In the genomic region with DNA sequence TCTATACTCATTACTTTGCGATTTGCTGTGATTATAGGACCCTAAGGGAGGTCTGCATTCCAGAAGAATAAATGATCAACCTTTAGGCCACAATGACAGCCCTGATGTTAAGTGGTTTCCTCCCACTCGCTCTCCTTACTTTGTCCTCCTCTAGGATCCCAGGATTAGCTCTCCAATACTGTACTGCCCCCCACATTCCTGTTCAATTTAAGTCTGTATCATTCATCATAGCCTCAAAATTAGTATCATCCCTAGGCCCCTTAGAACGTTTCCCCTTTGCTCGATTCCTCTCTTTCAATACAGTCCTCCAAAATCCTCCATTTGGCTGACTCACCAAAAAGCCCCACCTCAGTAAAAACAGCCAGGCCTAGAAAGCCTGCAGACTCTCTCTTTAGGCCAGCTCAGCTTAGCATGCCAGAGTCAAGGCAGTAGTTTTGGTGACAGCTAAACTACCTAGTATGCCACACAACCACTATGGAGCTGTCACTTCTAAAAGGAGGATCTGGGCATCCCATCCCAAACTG, we compare ENCODE assay signal across 8 cellular contexts. TPM values are rescaled to one million over a fixed set of nuclear protein-coding genes. Genes with fewer than 3 reads are reported as not detected.
DNase-seq lines count a peak whose midpoint lies in the region; ATAC-seq and TF ChIP-seq lines count a peak whose summit lies in the region.

No MANE protein-coding gene starts in this region.

- no peaks in the 10 kb centered on the region for H3K9me3 ChIP-seq in stomach

- H3K36me3 ChIP-seq in stomach: peaks cover 0 to 20% (median 9%) of the 10 kb centered on the region in 4 donors

- TF ChIP-seq CTCF in foreskin fibroblast (IDR thresholded peaks at IDR 0.05; ENCODE audit: low read depth, low read length): no peak
- TF ChIP-seq CTCF in stomach (IDR thresholded peaks at IDR 0.05): no peak

- H3K4me3 ChIP-seq in foreskin fibroblast (ENCODE audit: low read depth in 1 of 2, low read length in 2 of 2): no peak overlapping the region
- H3K4me3 ChIP-seq in stomach: no peak overlapping the region

- peak in 2 of 3 donors; percentile 27 to 31 for DNase-seq in stimulated activated CD4-positive, alpha-beta T cell treated with anti-CD3 and anti-CD28 coated beads, Interleukin-12 subunit alpha, Interleukin-12 subunit beta, amount 100 ng/mL, for 48 hours (ENCODE audit: low read depth in 2 of 3, low spot score in 1 of 3)
- DNase-seq in stimulated activated CD4-positive, alpha-beta T cell treated with anti-CD3 and anti-CD28 coated beads, Interleukin-12 subunit alpha, Interleukin-12 subunit beta, amount 100 ng/mL, for 4 hours: no peak
- DNase-seq in activated CD4-positive, alpha-beta T cell treated with anti-CD3 and anti-CD28 coated beads for 48 hours: peak; percentile 60
- DNase-seq in foreskin fibroblast: peak; percentile 68 to 77
- no peak for DNase-seq in stomach
- no peak for DNase-seq in NCI-H774 (lab: John Stamatoyannopoulos, UW)
- no peak for DNase-seq in SHP77 treated with DMSO at 0.1 percent for 48 hours (lab: John Stamatoyannopoulos, UW)

- H3K27ac ChIP-seq in stomach: peak overlapping the region; percentile 21 to 81 (median 64)

- no peak for ATAC-seq in HG03342 (IDR thresholded peaks at IDR 0.05; ENCODE audit: unreplicated experiment)

- H3K27me3 ChIP-seq in stomach: no peaks in the 10 kb centered on the region

- 51 to 66% (median 62%) methylated on average over 4 of the region's 4 CpGs for WGBS in stomach, 5 donors

- H3K4me1 ChIP-seq in stomach: peaks cover 34 to 99% (median 59%) of the 10 kb centered on the region in 4 donors

- intact Hi-C loops in stomach (cut with DNase I; ENCODE audit: low total_unique reads): no loop called here

- TF ChIP-seq POLR2A in stomach (IDR thresholded peaks at IDR 0.05): no peak

- TF ChIP-seq EP300 in stomach (IDR thresholded peaks at IDR 0.05): no peak

RNA-seq across cellular contexts. Expression of gene RNF145, which starts 24.4 kb away (rescaled TPM):
- 10 to 100 TPM in 4 of 5 donors, 1 to 10 TPM in 1; 7.0 to 96.9 (median 68.8) TPM for total RNA-seq in stomach
- 10 to 100 TPM; 17.5 to 42.7 (median 24.3) TPM for polyA plus RNA-seq in stomach

Comparison
In these comparisons a context has a peak if more than half of its experiments do, and no peak if none do; other contexts are left out.
1. DNase-seq: peak in stimulated activated CD4-positive, alpha-beta T cell treated with anti-CD3 and anti-CD28 coated beads, Interleukin-12 subunit alpha, Interleukin-12 subunit beta, amount 100 ng/mL, for 48 hours (2 of 3), activated CD4-positive, alpha-beta T cell treated with anti-CD3 and anti-CD28 coated beads for 48 hours (single experiment) and foreskin fibroblast (2 of 2); none in stimulated activated CD4-positive, alpha-beta T cell treated with anti-CD3 and anti-CD28 coated beads, Interleukin-12 subunit alpha, Interleukin-12 subunit beta, amount 100 ng/mL, for 4 hours (single experiment), stomach (single experiment), NCI-H774 (single experiment) and SHP77 treated with DMSO at 0.1 percent for 48 hours (single experiment).